Comparison of ENCODE assay signal across 11 cellular contexts in the genomic region with DNA sequence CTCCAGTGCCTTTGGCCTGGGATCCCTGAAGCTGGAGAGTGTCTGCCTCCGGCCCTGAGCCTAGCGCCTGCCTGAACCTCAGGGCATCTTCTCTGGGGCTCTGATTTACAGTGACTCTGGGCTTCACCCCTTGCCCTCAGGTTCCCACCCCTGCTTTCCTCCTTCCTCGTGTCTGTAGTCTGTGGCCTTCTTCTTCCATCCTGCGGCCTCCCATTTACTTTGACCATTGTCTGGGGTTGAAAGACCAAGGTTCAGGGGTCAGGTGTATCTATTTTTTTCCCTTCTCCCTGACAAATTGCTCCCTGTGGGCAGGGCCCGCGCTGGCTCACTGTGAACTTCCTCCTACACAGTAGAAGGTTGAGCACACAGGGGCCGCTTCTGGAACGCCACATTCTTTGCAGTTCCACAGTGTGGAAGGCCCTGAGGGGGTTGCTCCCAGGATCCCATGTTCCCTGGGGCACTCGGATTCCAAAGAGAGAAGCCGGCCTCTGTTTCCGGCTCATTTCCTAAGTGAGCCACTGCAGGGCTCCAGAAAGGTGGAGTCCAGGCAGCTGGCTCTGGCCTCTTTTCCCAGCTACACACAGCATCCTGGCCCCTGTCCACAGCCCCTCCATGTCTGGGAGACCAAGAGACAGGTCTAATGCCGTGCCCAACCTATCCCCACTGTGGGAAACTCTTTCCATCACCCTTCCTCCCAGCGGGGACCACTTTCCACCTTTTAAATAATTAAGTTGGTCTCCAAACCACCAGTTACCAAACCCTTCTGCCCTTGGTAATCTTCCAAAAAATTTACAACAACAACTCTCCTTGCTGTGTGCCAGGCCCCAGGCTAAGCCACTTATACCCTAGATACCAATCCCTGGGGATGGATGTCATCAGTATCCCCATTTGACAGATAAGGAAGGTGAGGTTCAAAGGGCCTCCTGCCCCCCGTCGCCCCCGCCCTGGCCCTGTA.
DNase-seq lines count a peak whose midpoint lies in the region; ATAC-seq and TF ChIP-seq lines count a peak whose summit lies in the region.
"Had no signal": no experiment of that assay in that cellular context is flagged by ENCODE, and none has a peak within 500 bp of the region (broad histone marks: within the 10 kb centered on the region; RNA-seq: fewer than 3 reads in every experiment).

No MANE protein-coding gene starts in this region.

- H3K27ac ChIP-seq in WERI-Rb-1 (peak overlapping the region; percentile 14; the same call in 1 of the 2 replicates), hepatocyte (peak overlapping the region; percentile 92), sigmoid colon (peak overlapping the region; percentile 75 to 87 (median 82))

- H3K36me3 ChIP-seq in WERI-Rb-1 (no peaks in the 10 kb centered on the region), hepatocyte (replicated peaks; ENCODE audit: insufficient read depth, low read depth) (no peaks in the 10 kb centered on the region), sigmoid colon (no peaks in the 10 kb centered on the region)

- 82% methylated on average over 16 of the region's 16 CpGs for WGBS in hepatocyte (ENCODE audit: low lambda C conversion rate, missing lambda C conversion rate)
- WGBS in sigmoid colon, 2 donors = 87 to 90% methylated on average over 16 of the region's 16 CpGs

- H3K4me1 ChIP-seq in hepatocyte (ENCODE audit: insufficient read depth) (peaks cover 51% of the 10 kb centered on the region), sigmoid colon (peaks cover 0 to 49% (median 43%) of the 10 kb centered on the region in 4 donors)

- DNase-seq in EL (peak; percentile 78), WERI-Rb-1 (peak; percentile 5), hepatocyte (ENCODE audit: low spot score) (no peak), sigmoid colon (peak; percentile 69)
- no peak for DNase-seq in activated CD4-positive, alpha-beta T cell treated with anti-CD3 and anti-CD28 coated beads for 1 hour
- DNase-seq: activated T-cell treated with anti-CD3 and anti-CD28 coated beads, Interleukin-2, amount 50 U/mL, for 72 hours; effector memory CD8-positive, alpha-beta T cell had no signal

- no peak overlapping the region for H3K4me2 ChIP-seq in hepatocyte

- H2AFZ ChIP-seq in hepatocyte = no peak overlapping the region

- H4K20me1 ChIP-seq in hepatocyte (ENCODE audit: insufficient read depth, poor library complexity, severe bottlenecking) = no peaks in the 10 kb centered on the region

- TF ChIP-seq CTCF in WERI-Rb-1 (IDR thresholded peaks at IDR 0.05; ENCODE audit: low read depth, low read length) = no peak
- TF ChIP-seq CTCF in hepatocyte (IDR thresholded peaks at IDR 0.05; ENCODE audit: poor library complexity) = no peak
- no peak for TF ChIP-seq CTCF in sigmoid colon (IDR thresholded peaks at IDR 0.05)

- no peak for TF ChIP-seq EP300 in sigmoid colon (IDR thresholded peaks at IDR 0.05)

- intact Hi-C loops in sigmoid colon (cut with DNase I) = no loop called here

- peaks cover 2% of the 10 kb centered on the region for H3K9me3 ChIP-seq in WERI-Rb-1 (ENCODE audit: severe bottlenecking)
- H3K9me3 ChIP-seq in hepatocyte (ENCODE audit: low read depth) = no peaks in the 10 kb centered on the region
- no peaks in the 10 kb centered on the region for H3K9me3 ChIP-seq in sigmoid colon

- H3K4me3 ChIP-seq in WERI-Rb-1 (ENCODE audit: low read depth, low read length) = no peak overlapping the region
- H3K4me3 ChIP-seq in hepatocyte = no peak overlapping the region
- no peak overlapping the region for H3K4me3 ChIP-seq in sigmoid colon

- no peak for TF ChIP-seq POLR2A in sigmoid colon (IDR thresholded peaks at IDR 0.05)

- no peaks in the 10 kb centered on the region for H3K79me2 ChIP-seq in hepatocyte

- no peak for ATAC-seq in HG02870 (IDR thresholded peaks at IDR 0.05; ENCODE audit: unreplicated experiment)
- no peak for ATAC-seq in HG02885 (IDR thresholded peaks at IDR 0.05; ENCODE audit: poor library complexity, unreplicated experiment)
- no peak for ATAC-seq in GM21515 (IDR thresholded peaks at IDR 0.05; ENCODE audit: unreplicated experiment)
- ATAC-seq: activated T-cell treated with anti-CD3 and anti-CD28 coated beads, Interleukin-2, amount 50 U/mL, for 72 hours; effector memory CD8-positive, alpha-beta T cell; T-cell had no signal

- no peaks in the 10 kb centered on the region for H3K9me2 ChIP-seq in hepatocyte (replicated peaks; ENCODE audit: insufficient read depth)

- H3K27me3 ChIP-seq in WERI-Rb-1 (ENCODE audit: insufficient read depth, low read depth, severe bottlenecking) = no peaks in the 10 kb centered on the region
- no peaks in the 10 kb centered on the region for H3K27me3 ChIP-seq in hepatocyte
- H3K27me3 ChIP-seq in sigmoid colon = no peaks in the 10 kb centered on the region

Comparison
In these comparisons a context has a peak if more than half of its experiments do, and no peak if none do; other contexts are left out.
1. DNase-seq: peak in EL (single experiment), WERI-Rb-1 (single experiment) and sigmoid colon (single experiment); none in hepatocyte (single experiment) and activated CD4-positive, alpha-beta T cell treated with anti-CD3 and anti-CD28 coated beads for 1 hour (single experiment).
2. H3K27ac ChIP-seq: peak in every context shown above with its lines; median percentile 92 in hepatocyte; 82 in sigmoid colon; 14 in WERI-Rb-1.